In genomic region chr2:107437265-107437664, GRCh38 we compare ENCODE assay signal across 29 cellular contexts.
"Had no signal": no experiment of that assay in that cellular context is flagged by ENCODE, and none has a peak within 500 bp of the region (broad histone marks: within the 10 kb centered on the region; RNA-seq: fewer than 3 reads in every experiment).

No MANE protein-coding gene starts in this region.

- H3K36me3 ChIP-seq: adrenal gland, colonic mucosa, gastrocnemius medialis, heart left ventricle had no signal

- H3K27me3 ChIP-seq: adrenal gland, body of pancreas, colonic mucosa, gastrocnemius medialis, heart left ventricle had no signal

- H3K4me3 ChIP-seq: adrenal gland, body of pancreas, colonic mucosa, gastrocnemius medialis, heart left ventricle had no signal

- H3K27me3 Mint-ChIP-seq: activated CD4-positive, alpha-beta T cell treated with anti-CD3 and anti-CD28 coated beads, Interleukin-2, amount 10 ng/mL, durations not matched to agents 7 days and 5 days; activated CD8-positive, alpha-beta T cell treated with anti-CD3 and anti-CD28 coated beads for 36 hours; activated naive CD4-positive, alpha-beta T cell treated with anti-CD3 and anti-CD28 coated beads, Interleukin-2, amount 50 U/mL, for 24 hours; activated naive CD8-positive, alpha-beta T cell treated with anti-CD3 and anti-CD28 coated beads for 36 hours; activated naive CD8-positive, alpha-beta T cell treated with anti-CD3 and anti-CD28 coated beads, Interleukin-2, amount 50 U/mL, for 24 hours; T-cell had no signal

- H3K27ac Mint-ChIP-seq: activated CD4-positive, alpha-beta T cell treated with anti-CD3 and anti-CD28 coated beads, Interleukin-2, amount 10 ng/mL, durations not matched to agents 7 days and 5 days; activated CD8-positive, alpha-beta T cell treated with anti-CD3 and anti-CD28 coated beads for 36 hours; activated naive CD4-positive, alpha-beta T cell treated with anti-CD3 and anti-CD28 coated beads for 36 hours; activated naive CD4-positive, alpha-beta T cell treated with anti-CD3 and anti-CD28 coated beads, Interleukin-2, amount 50 U/mL, for 24 hours; activated naive CD8-positive, alpha-beta T cell treated with anti-CD3 and anti-CD28 coated beads for 36 hours; activated naive CD8-positive, alpha-beta T cell treated with anti-CD3 and anti-CD28 coated beads, Interleukin-2, amount 50 U/mL, for 24 hours; activated T-helper 1 cell treated with anti-CD3 and anti-CD28 coated beads, Interleukin-12 subunit alpha, Interleukin-12 subunit beta, Interleukin-2, Interleukin-4 antibody, amounts not matched to agents 30 ng/mL and 10 ng/mL and 1 ng/mL, durations not matched to agents 14 hours and 24 hours and 36 hours; activated T-helper 2 cell treated with anti-CD3 and anti-CD28 coated beads, Interferon-gamma antibody, Interleukin-2, Interleukin-4, amounts not matched to agents 10 μg/mL and 5 μg/mL and 100 μg/mL, durations not matched to agents 14 hours and 24 hours and 36 hours; T-cell; T-helper 1 cell treated with Interleukin-12 subunit alpha and Interleukin-12 subunit beta and Interleukin-4 antibody, amounts not matched to agents 30 μg/mL and 1 μg/mL, for 36 hours had no signal

- H3K27ac ChIP-seq: adrenal gland, body of pancreas, colonic mucosa, gastrocnemius medialis, heart left ventricle had no signal

- H3K4me1 ChIP-seq: adrenal gland, body of pancreas, colonic mucosa, gastrocnemius medialis, heart left ventricle had no signal

- ATAC-seq: activated CD8-positive, alpha-beta T cell treated with anti-CD3 and anti-CD28 coated beads for 36 hours; activated naive CD8-positive, alpha-beta T cell treated with anti-CD3 and anti-CD28 coated beads, Interleukin-2, amount 50 U/mL, for 24 hours; activated T-cell treated with anti-CD3 and anti-CD28 coated beads, Interleukin-2, amount 50 U/mL, for 4 hours; body of pancreas; esophagus mucosa; gastrocnemius medialis; heart left ventricle; T-cell had no signal

- DNase-seq: activated CD4-positive, alpha-beta T cell treated with anti-CD3 and anti-CD28 coated beads for 1 hour; activated CD4-positive, alpha-beta T cell treated with anti-CD3 and anti-CD28 coated beads for 4 hours; activated CD4-positive, alpha-beta T cell treated with anti-CD3 and anti-CD28 coated beads, Interleukin-2, amount 10 ng/mL, durations not matched to agents 7 days and 5 days; activated CD4-positive, alpha-beta T cell treated with anti-CD3 and anti-CD28 coated beads, Interleukin-2, amount 50 U/mL, for 4 hours; activated CD8-positive, alpha-beta memory T cell treated with anti-CD3 and anti-CD28 coated beads for 24 hours; activated CD8-positive, alpha-beta T cell treated with anti-CD3 and anti-CD28 coated beads for 36 hours; activated effector memory CD4-positive, alpha-beta T cell treated with anti-CD3 and anti-CD28 coated beads, Interleukin-2, amount 50 U/mL, for 16 hours; activated naive CD4-positive, alpha-beta T cell treated with anti-CD3 and anti-CD28 coated beads for 36 hours; activated naive CD8-positive, alpha-beta T cell treated with anti-CD3 and anti-CD28 coated beads for 36 hours; activated naive CD8-positive, alpha-beta T cell treated with anti-CD3 and anti-CD28 coated beads, Interleukin-2, amount 50 U/mL, for 24 hours; activated T-cell treated with anti-CD3 and anti-CD28 coated beads, Interleukin-2, amount 50 U/mL, for 4 hours; adrenal gland; amygdala; aorta; body of pancreas; caudate nucleus; colonic mucosa; effector CD8-positive, alpha-beta T cell; foreskin fibroblast; gastrocnemius medialis; glutamatergic neuron; heart left ventricle; T-cell; T1000 had no signal

- H3K9me3 Mint-ChIP-seq: activated CD4-positive, alpha-beta T cell treated with anti-CD3 and anti-CD28 coated beads, Interleukin-2, amount 10 ng/mL, durations not matched to agents 7 days and 5 days; activated CD8-positive, alpha-beta T cell treated with anti-CD3 and anti-CD28 coated beads for 36 hours; activated T-helper 1 cell treated with anti-CD3 and anti-CD28 coated beads, Interleukin-12 subunit alpha, Interleukin-12 subunit beta, Interleukin-2, Interleukin-4 antibody, amounts not matched to agents 30 ng/mL and 10 ng/mL and 1 ng/mL, durations not matched to agents 14 hours and 24 hours and 36 hours; activated T-helper 2 cell treated with anti-CD3 and anti-CD28 coated beads, Interferon-gamma antibody, Interleukin-2, Interleukin-4, amounts not matched to agents 10 μg/mL and 5 μg/mL and 100 μg/mL, durations not matched to agents 14 hours and 24 hours and 36 hours; T-helper 1 cell treated with Interleukin-12 subunit alpha and Interleukin-12 subunit beta and Interleukin-4 antibody, amounts not matched to agents 30 μg/mL and 1 μg/mL, for 36 hours had no signal

- H3K9me3 ChIP-seq: adrenal gland, body of pancreas, colonic mucosa, gastrocnemius medialis, heart left ventricle had no signal

- H3K36me3 Mint-ChIP-seq: activated naive CD4-positive, alpha-beta T cell treated with anti-CD3 and anti-CD28 coated beads, Interleukin-2, amount 50 U/mL, for 24 hours; activated naive CD8-positive, alpha-beta T cell treated with anti-CD3 and anti-CD28 coated beads for 36 hours; T-cell had no signal

- H3K4me1 Mint-ChIP-seq: activated CD4-positive, alpha-beta T cell treated with anti-CD3 and anti-CD28 coated beads, Interleukin-2, amount 10 ng/mL, durations not matched to agents 7 days and 5 days; activated naive CD4-positive, alpha-beta T cell treated with anti-CD3 and anti-CD28 coated beads, Interleukin-2, amount 50 U/mL, for 24 hours; activated naive CD8-positive, alpha-beta T cell treated with anti-CD3 and anti-CD28 coated beads for 36 hours; activated naive CD8-positive, alpha-beta T cell treated with anti-CD3 and anti-CD28 coated beads, Interleukin-2, amount 50 U/mL, for 24 hours; T-cell had no signal

- H3K4me3 Mint-ChIP-seq: activated CD4-positive, alpha-beta T cell treated with anti-CD3 and anti-CD28 coated beads, Interleukin-2, amount 10 ng/mL, durations not matched to agents 7 days and 5 days; activated CD8-positive, alpha-beta T cell treated with anti-CD3 and anti-CD28 coated beads for 36 hours; activated naive CD4-positive, alpha-beta T cell treated with anti-CD3 and anti-CD28 coated beads for 36 hours; activated naive CD4-positive, alpha-beta T cell treated with anti-CD3 and anti-CD28 coated beads, Interleukin-2, amount 50 U/mL, for 24 hours; activated naive CD8-positive, alpha-beta T cell treated with anti-CD3 and anti-CD28 coated beads for 36 hours; activated naive CD8-positive, alpha-beta T cell treated with anti-CD3 and anti-CD28 coated beads, Interleukin-2, amount 50 U/mL, for 24 hours; activated T-cell treated with anti-CD3 and anti-CD28 coated beads, Interleukin-2, amount 50 U/mL, for 4 hours; activated T-helper 1 cell treated with anti-CD3 and anti-CD28 coated beads, Interleukin-12 subunit alpha, Interleukin-12 subunit beta, Interleukin-2, Interleukin-4 antibody, amounts not matched to agents 30 ng/mL and 10 ng/mL and 1 ng/mL, durations not matched to agents 14 hours and 24 hours and 36 hours; T-cell; T-helper 1 cell treated with Interleukin-12 subunit alpha and Interleukin-12 subunit beta and Interleukin-4 antibody, amounts not matched to agents 30 μg/mL and 1 μg/mL, for 36 hours had no signal
